Comparison of ENCODE assay signal across 17 cellular contexts in genomic region chr6:53466257-53466656, GRCh38.
A peak's percentile ranks its signal among the peaks of the same experiment; 100 is the strongest.
DNase-seq lines count a peak whose midpoint lies in the region; ATAC-seq and TF ChIP-seq lines count a peak whose summit lies in the region.
"Had no signal": no experiment of that assay in that cellular context is flagged by ENCODE, and none has a peak within 500 bp of the region (broad histone marks: within the 10 kb centered on the region; RNA-seq: fewer than 3 reads in every experiment).

No MANE protein-coding gene starts in this region.

- H3F3A ChIP-seq in GM23338 (replicated peaks; ENCODE audit: low read depth) = no peaks in the 10 kb centered on the region

- H3K9ac ChIP-seq in adipocyte (ENCODE audit: low read length) = peak overlapping the region; percentile 83
- H3K9ac ChIP-seq: neural progenitor cell had no signal

- H3K4me1 Mint-ChIP-seq in GM23338 = no peaks in the 10 kb centered on the region
- H3K4me1 Mint-ChIP-seq: activated CD4-positive, alpha-beta memory T cell treated with anti-CD3 and anti-CD28 coated beads, Interleukin-2, amount 10 ng/mL, durations not matched to agents 7 days and 5 days had no signal

- H3K4me3 Mint-ChIP-seq in GM23338 = no peak overlapping the region
- H3K4me3 Mint-ChIP-seq: activated CD4-positive, alpha-beta memory T cell treated with anti-CD3 and anti-CD28 coated beads, Interleukin-2, amount 10 ng/mL, durations not matched to agents 7 days and 5 days; CD4-positive, alpha-beta memory T cell; neural progenitor cell had no signal

- H3K36me3 Mint-ChIP-seq in GM23338 (ENCODE audit: low read depth) = no peaks in the 10 kb centered on the region
- H3K36me3 Mint-ChIP-seq: CD4-positive, alpha-beta memory T cell; neural progenitor cell had no signal

- H2AFZ ChIP-seq in GM23338 = no peak overlapping the region
- H2AFZ ChIP-seq: neural progenitor cell had no signal

- peaks cover 82% of the 10 kb centered on the region for H3K4me1 ChIP-seq in adipocyte (ENCODE audit: control insufficient read depth, insufficient read depth, low read length)
- H3K4me1 ChIP-seq in GM23338 (ENCODE audit: insufficient read depth) = no peaks in the 10 kb centered on the region
- H3K4me1 ChIP-seq: ascending aorta had no signal

- ATAC-seq in GM23338 (no peak), GM21447 (IDR thresholded peaks at IDR 0.05; ENCODE audit: unreplicated experiment) (no peak)
- ATAC-seq: left colon, Panc1 had no signal

- DNase-seq in EL (peak; percentile 27), adipocyte (ENCODE audit: low read depth) (peak; percentile 70), fibroblast of pulmonary artery (ENCODE audit: low read depth) (peak; percentile 49), renal cortical epithelial cell (ENCODE audit: low read depth) (peak; percentile 45), GM23338 (ENCODE audit: low spot score) (no peak), Kasumi-1 (lab: John Stamatoyannopoulos, UW) (no peak), posterior cingulate gyrus (no peak)
- DNase-seq: activated CD4-positive, alpha-beta memory T cell treated with anti-CD3 and anti-CD28 coated beads, Interleukin-2, amount 10 ng/mL, durations not matched to agents 7 days and 5 days; activated CD4-positive, CD25-positive, alpha-beta regulatory T cell; activated naive CD4-positive, alpha-beta T cell treated with Interleukin-2 at 50 U/mL for 16 hours; CD4-positive, alpha-beta memory T cell; left colon had no signal

- no peak overlapping the region for H3K4me2 ChIP-seq in GM23338
- H3K4me2 ChIP-seq: neural progenitor cell had no signal

- no peaks in the 10 kb centered on the region for H3K9me3 Mint-ChIP-seq in GM23338
- H3K9me3 Mint-ChIP-seq: activated CD4-positive, alpha-beta memory T cell treated with anti-CD3 and anti-CD28 coated beads, Interleukin-2, amount 10 ng/mL, durations not matched to agents 7 days and 5 days; CD4-positive, alpha-beta memory T cell; neural progenitor cell had no signal

- no peak overlapping the region for H3K27ac Mint-ChIP-seq in GM23338
- H3K27ac Mint-ChIP-seq: activated CD4-positive, alpha-beta memory T cell treated with anti-CD3 and anti-CD28 coated beads, Interleukin-2, amount 10 ng/mL, durations not matched to agents 7 days and 5 days; CD4-positive, alpha-beta memory T cell; neural progenitor cell had no signal

- H3K4me3 ChIP-seq in adipocyte (ENCODE audit: low read length) (peak overlapping the region; percentile 23), fibroblast of pulmonary artery (replicated peaks; ENCODE audit: low read depth, low read length) (no peak overlapping the region), GM23338 (no peak overlapping the region)
- H3K4me3 ChIP-seq: ascending aorta, coronary artery, neural progenitor cell had no signal

- peaks cover 8% of the 10 kb centered on the region for H3K27me3 Mint-ChIP-seq in GM23338 (ENCODE audit: insufficient read depth, low read depth, poor library complexity)
- H3K27me3 Mint-ChIP-seq: CD4-positive, alpha-beta memory T cell had no signal

- no peak overlapping the region for H3K27ac ChIP-seq in GM23338 (ENCODE audit: low read depth)
- H3K27ac ChIP-seq: ascending aorta, neural progenitor cell had no signal

- intact Hi-C loops in posterior cingulate gyrus (cut with DNase I) = no loop called here

- H3K79me2 ChIP-seq in GM23338 (replicated peaks; ENCODE audit: insufficient read depth) = no peaks in the 10 kb centered on the region

- no peaks in the 10 kb centered on the region for H4K20me1 ChIP-seq in GM23338 (replicated peaks; ENCODE audit: insufficient read depth)

- H3K9me2 ChIP-seq in GM23338 (ENCODE audit: insufficient read depth) = no peaks in the 10 kb centered on the region

- TF ChIP-seq CTCF in fibroblast of pulmonary artery (IDR thresholded peaks at IDR 0.05; ENCODE audit: low read length, missing control alignments) = no peak
- no peak for TF ChIP-seq CTCF in GM23338 (conservative IDR thresholded peaks at IDR 0.05; ENCODE audit: low read depth in 2 of 2)

- no peaks in the 10 kb centered on the region for H3K27me3 ChIP-seq in adipocyte (replicated peaks; ENCODE audit: control insufficient read depth, insufficient read depth, low read length)
- no peaks in the 10 kb centered on the region for H3K27me3 ChIP-seq in GM23338 (ENCODE audit: insufficient read depth)
- H3K27me3 ChIP-seq: ascending aorta, neural progenitor cell had no signal

- no peaks in the 10 kb centered on the region for H3K9me3 ChIP-seq in adipocyte (ENCODE audit: control insufficient read depth, low read length)
- H3K9me3 ChIP-seq: ascending aorta had no signal

- H3K36me3 ChIP-seq in adipocyte (ENCODE audit: control insufficient read depth, insufficient read depth, low read length, severe bottlenecking) (no peaks in the 10 kb centered on the region), GM23338 (ENCODE audit: insufficient read depth) (no peaks in the 10 kb centered on the region)
- H3K36me3 ChIP-seq: ascending aorta, neural progenitor cell had no signal

TF ChIP-seq in GM23338, 12 proteins besides CTCF, POLR2A, EP300 and RAD21 (continues in another document):
- TF ChIP-seq ZNF331 (CRISPR knock-in tag; IDR thresholded peaks at IDR 0.05; ENCODE audit: low read depth) (no peak), STAT1 (IDR thresholded peaks at IDR 0.05; ENCODE audit: unreplicated experiment) (no peak), EZH2phosphoT487 (IDR thresholded peaks at IDR 0.05; ENCODE audit: unreplicated experiment) (no peak), ZNF114 (CRISPR knock-in tag; IDR thresholded peaks at IDR 0.05) (no peak), JUNB (IDR thresholded peaks at IDR 0.05; ENCODE audit: unreplicated experiment) (no peak), EZH2 (IDR thresholded peaks at IDR 0.05; ENCODE audit: low read depth, unreplicated experiment) (no peak)
- TF ChIP-seq, protein P1, sequence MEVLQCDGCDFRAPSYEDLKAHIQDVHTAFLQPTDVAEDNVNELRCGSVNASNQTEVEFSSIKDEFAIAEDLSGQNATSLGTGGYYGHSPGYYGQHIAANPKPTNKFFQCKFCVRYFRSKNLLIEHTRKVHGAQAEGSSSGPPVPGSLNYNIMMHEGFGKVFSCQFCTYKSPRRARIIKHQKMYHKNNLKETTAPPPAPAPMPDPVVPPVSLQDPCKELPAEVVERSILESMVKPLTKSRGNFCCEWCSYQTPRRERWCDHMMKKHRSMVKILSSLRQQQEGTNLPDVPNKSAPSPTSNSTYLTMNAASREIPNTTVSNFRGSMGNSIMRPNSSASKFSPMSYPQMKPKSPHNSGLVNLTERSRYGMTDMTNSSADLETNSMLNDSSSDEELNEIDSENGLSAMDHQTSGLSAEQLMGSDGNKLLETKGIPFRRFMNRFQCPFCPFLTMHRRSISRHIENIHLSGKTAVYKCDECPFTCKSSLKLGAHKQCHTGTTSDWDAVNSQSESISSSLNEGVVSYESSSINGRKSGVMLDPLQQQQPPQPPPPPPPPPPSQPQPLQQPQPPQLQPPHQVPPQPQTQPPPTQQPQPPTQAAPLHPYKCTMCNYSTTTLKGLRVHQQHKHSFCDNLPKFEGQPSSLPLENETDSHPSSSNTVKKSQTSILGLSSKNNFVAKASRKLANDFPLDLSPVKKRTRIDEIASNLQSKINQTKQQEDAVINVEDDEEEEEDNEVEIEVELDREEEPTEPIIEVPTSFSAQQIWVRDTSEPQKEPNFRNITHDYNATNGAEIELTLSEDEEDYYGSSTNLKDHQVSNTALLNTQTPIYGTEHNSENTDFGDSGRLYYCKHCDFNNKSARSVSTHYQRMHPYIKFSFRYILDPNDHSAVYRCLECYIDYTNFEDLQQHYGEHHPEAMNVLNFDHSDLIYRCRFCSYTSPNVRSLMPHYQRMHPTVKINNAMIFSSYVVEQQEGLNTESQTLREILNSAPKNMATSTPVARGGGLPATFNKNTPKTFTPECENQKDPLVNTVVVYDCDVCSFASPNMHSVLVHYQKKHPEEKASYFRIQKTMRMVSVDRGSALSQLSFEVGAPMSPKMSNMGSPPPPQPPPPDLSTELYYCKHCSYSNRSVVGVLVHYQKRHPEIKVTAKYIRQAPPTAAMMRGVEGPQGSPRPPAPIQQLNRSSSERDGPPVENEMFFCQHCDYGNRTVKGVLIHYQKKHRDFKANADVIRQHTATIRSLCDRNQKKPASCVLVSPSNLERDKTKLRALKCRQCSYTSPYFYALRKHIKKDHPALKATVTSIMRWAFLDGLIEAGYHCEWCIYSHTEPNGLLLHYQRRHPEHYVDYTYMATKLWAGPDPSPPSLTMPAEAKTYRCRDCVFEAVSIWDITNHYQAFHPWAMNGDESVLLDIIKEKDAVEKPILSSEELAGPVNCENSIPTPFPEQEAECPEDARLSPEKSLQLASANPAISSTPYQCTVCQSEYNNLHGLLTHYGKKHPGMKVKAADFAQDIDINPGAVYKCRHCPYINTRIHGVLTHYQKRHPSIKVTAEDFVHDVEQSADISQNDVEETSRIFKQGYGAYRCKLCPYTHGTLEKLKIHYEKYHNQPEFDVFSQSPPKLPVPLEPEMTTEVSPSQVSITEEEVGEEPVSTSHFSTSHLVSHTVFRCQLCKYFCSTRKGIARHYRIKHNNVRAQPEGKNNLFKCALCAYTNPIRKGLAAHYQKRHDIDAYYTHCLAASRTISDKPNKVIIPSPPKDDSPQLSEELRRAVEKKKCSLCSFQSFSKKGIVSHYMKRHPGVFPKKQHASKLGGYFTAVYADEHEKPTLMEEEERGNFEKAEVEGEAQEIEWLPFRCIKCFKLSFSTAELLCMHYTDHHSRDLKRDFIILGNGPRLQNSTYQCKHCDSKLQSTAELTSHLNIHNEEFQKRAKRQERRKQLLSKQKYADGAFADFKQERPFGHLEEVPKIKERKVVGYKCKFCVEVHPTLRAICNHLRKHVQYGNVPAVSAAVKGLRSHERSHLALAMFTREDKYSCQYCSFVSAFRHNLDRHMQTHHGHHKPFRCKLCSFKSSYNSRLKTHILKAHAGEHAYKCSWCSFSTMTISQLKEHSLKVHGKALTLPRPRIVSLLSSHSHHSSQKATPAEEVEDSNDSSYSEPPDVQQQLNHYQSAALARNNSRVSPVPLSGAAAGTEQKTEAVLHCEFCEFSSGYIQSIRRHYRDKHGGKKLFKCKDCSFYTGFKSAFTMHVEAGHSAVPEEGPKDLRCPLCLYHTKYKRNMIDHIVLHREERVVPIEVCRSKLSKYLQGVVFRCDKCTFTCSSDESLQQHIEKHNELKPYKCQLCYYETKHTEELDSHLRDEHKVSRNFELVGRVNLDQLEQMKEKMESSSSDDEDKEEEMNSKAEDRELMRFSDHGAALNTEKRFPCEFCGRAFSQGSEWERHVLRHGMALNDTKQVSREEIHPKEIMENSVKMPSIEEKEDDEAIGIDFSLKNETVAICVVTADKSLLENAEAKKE (CRISPR knock-in tag; IDR thresholded peaks at IDR 0.05) = no peak

Comparison
In these comparisons a context has a peak if more than half of its experiments do, and no peak if none do; other contexts are left out.
1. DNase-seq: peak in EL (single experiment), adipocyte (single experiment), fibroblast of pulmonary artery (single experiment) and renal cortical epithelial cell (single experiment); none in GM23338 (single experiment), Kasumi-1 (0 of 2) and posterior cingulate gyrus (0 of 10).